In genomic region chr20:58703765-58704331, GRCh38 we compare ENCODE assay signal across 16 cellular contexts. TPM values are rescaled to one million over a fixed set of nuclear protein-coding genes. Genes with fewer than 3 reads are reported as not detected.
DNase-seq lines count a peak whose midpoint lies in the region; ATAC-seq and TF ChIP-seq lines count a peak whose summit lies in the region.
"Had no signal": no experiment of that assay in that cellular context is flagged by ENCODE, and none has a peak within 500 bp of the region (broad histone marks: within the 10 kb centered on the region; RNA-seq: fewer than 3 reads in every experiment).

No MANE protein-coding gene starts in this region.

- H3K4me3 Mint-ChIP-seq in chondrocyte (ENCODE audit: unreplicated experiment) (no peak overlapping the region), neural crest cell (no peak overlapping the region)
- H3K4me3 Mint-ChIP-seq: CD4-positive, CD25-positive, alpha-beta regulatory T cell; HFFc6 had no signal

- no peaks in the 10 kb centered on the region for H3K27me3 Mint-ChIP-seq in chondrocyte (ENCODE audit: low read depth)
- H3K27me3 Mint-ChIP-seq in neural crest cell (ENCODE audit: low read depth), result no peaks in the 10 kb centered on the region
- H3K27me3 Mint-ChIP-seq: CD4-positive, CD25-positive, alpha-beta regulatory T cell had no signal

- H3K27ac ChIP-seq in right atrium auricular region (no peak overlapping the region), heart left ventricle (no peak overlapping the region)

- H3K4me3 ChIP-seq in right atrium auricular region, result no peak overlapping the region
- no peak overlapping the region for H3K4me3 ChIP-seq in heart left ventricle

- TF ChIP-seq CTCF in right atrium auricular region (IDR thresholded peaks at IDR 0.05) (no peak), heart left ventricle (IDR thresholded peaks at IDR 0.05) (no peak), chondrocyte (IDR thresholded peaks at IDR 0.05) (no peak), neural crest cell (conservative IDR thresholded peaks at IDR 0.05) (no peak)

- no peak for TF ChIP-seq POLR2A in heart left ventricle (IDR thresholded peaks at IDR 0.05)

- intact Hi-C loops in heart left ventricle (cut with DNase I), result no loop called here

- WGBS in heart left ventricle, 4 donors, result 91 to 96% (median 93%) methylated on average over 12 of the region's 12 CpGs

- H3K9me3 ChIP-seq in right atrium auricular region (no peaks in the 10 kb centered on the region), heart left ventricle (no peaks in the 10 kb centered on the region)
- H3K9me3 ChIP-seq: Caco-2 had no signal

- DNase-seq in right atrium auricular region (ENCODE audit: low spot score), result peak; percentile 28
- no peak for DNase-seq in heart left ventricle
- DNase-seq in chondrocyte (ENCODE audit: low spot score), result peak; percentile 35
- no peak for DNase-seq in neural crest cell (ENCODE audit: low read depth, low spot score)
- no peak for DNase-seq in AG08395 (ENCODE audit: low spot score)
- DNase-seq: AML-193, Caco-2, DMS53, HFFc6, KG1, NCI-H2081 treated with DMSO at 0.1 percent for 48 hours, NCI-H510A had no signal

- H3K9me3 Mint-ChIP-seq in chondrocyte (ENCODE audit: low read depth), result peaks cover 3% of the 10 kb centered on the region
- no peaks in the 10 kb centered on the region for H3K9me3 Mint-ChIP-seq in neural crest cell
- H3K9me3 Mint-ChIP-seq: CD4-positive, CD25-positive, alpha-beta regulatory T cell; HFFc6 had no signal

- H3K4me1 Mint-ChIP-seq in chondrocyte (ENCODE audit: low read depth), result no peaks in the 10 kb centered on the region
- no peaks in the 10 kb centered on the region for H3K4me1 Mint-ChIP-seq in neural crest cell

- ATAC-seq in heart left ventricle, result no peak
- no peak for ATAC-seq in GM21423 (IDR thresholded peaks at IDR 0.05; ENCODE audit: unreplicated experiment)
- ATAC-seq in HG03108 (IDR thresholded peaks at IDR 0.05; ENCODE audit: unreplicated experiment), result no peak
- ATAC-seq: HepG2 had no signal

- H3K27ac Mint-ChIP-seq in chondrocyte (ENCODE audit: unreplicated experiment), result no peak overlapping the region
- H3K27ac Mint-ChIP-seq in neural crest cell (ENCODE audit: unreplicated experiment), result peak overlapping the region; percentile 12
- H3K27ac Mint-ChIP-seq: CD4-positive, CD25-positive, alpha-beta regulatory T cell; HFFc6 had no signal

- peaks cover 31% of the 10 kb centered on the region for H3K36me3 Mint-ChIP-seq in chondrocyte (ENCODE audit: low read depth)
- peaks cover 23% of the 10 kb centered on the region for H3K36me3 Mint-ChIP-seq in neural crest cell (ENCODE audit: low read depth)

- H3K27me3 ChIP-seq in right atrium auricular region (no peaks in the 10 kb centered on the region), heart left ventricle (no peaks in the 10 kb centered on the region)

- peaks cover 33% of the 10 kb centered on the region for H3K36me3 ChIP-seq in right atrium auricular region
- peaks cover 0 to 79% (median 64%) of the 10 kb centered on the region in 9 donors for H3K36me3 ChIP-seq in heart left ventricle

- H3K4me1 ChIP-seq in right atrium auricular region, result no peaks in the 10 kb centered on the region
- no peaks in the 10 kb centered on the region for H3K4me1 ChIP-seq in heart left ventricle
- H3K4me1 ChIP-seq: Caco-2 had no signal

RNA-seq across cellular contexts. Expression of gene NPEPL1, which starts 11.2 kb away (rescaled TPM):
- total RNA-seq in right atrium auricular region (10 to 100 TPM; 12.2 to 14.1 TPM), heart left ventricle (10 to 100 TPM; 18.5 to 33.4 (median 30.1) TPM), chondrocyte (10.2 to 32.8 TPM (median 31.3 TPM) in 3 replicates), neural crest cell (32.0 and 34.0 TPM in 2 replicates)
- 10 to 100 TPM; 18.1 to 32.5 TPM for polyA plus RNA-seq in heart left ventricle

RNA-seq across cellular contexts. Expression of gene STX16, which starts 52.8 kb away (rescaled TPM):
- total RNA-seq in right atrium auricular region, result 10 to 100 TPM; 20.9 to 26.1 TPM
- 10 to 100 TPM; 14.6 to 38.9 (median 25.6) TPM for total RNA-seq in heart left ventricle
- 10 to 100 TPM; 23.0 to 28.9 TPM for polyA plus RNA-seq in heart left ventricle
- 44.5 to 58.1 TPM (median 50.4 TPM) in 3 replicates for total RNA-seq in chondrocyte
- total RNA-seq in neural crest cell, result 57.3 and 58.7 TPM in 2 replicates

Comparison
In these comparisons a context has a peak if more than half of its experiments do, and no peak if none do; other contexts are left out.
1. DNase-seq: peak in right atrium auricular region (single experiment) and chondrocyte (single experiment); none in heart left ventricle (0 of 5), neural crest cell (single experiment) and AG08395 (single experiment).